In genomic region chr15:88839961-88840360, GRCh38 we compare ENCODE assay signal across 32 cellular contexts. TPM values are rescaled to one million over a fixed set of nuclear protein-coding genes. Genes with fewer than 3 reads are reported as not detected.
DNase-seq lines count a peak whose midpoint lies in the region; ATAC-seq, FAIRE-seq and TF ChIP-seq lines count a peak whose summit lies in the region.
"Had no signal": no experiment of that assay in that cellular context is flagged by ENCODE, and none has a peak within 500 bp of the region (broad histone marks: within the 10 kb centered on the region; RNA-seq: fewer than 3 reads in every experiment).

No MANE protein-coding gene starts in this region.

- H2AK5ac ChIP-seq in IMR-90 (ENCODE audit: low read depth, low read length), result no peak overlapping the region
- H2AK5ac ChIP-seq in neuronal stem cell (ENCODE audit: low read depth, low read length), result no peak overlapping the region

- H4K20me1 ChIP-seq in IMR-90 (ENCODE audit: insufficient read depth, low read length), result no peaks in the 10 kb centered on the region
- H4K20me1 ChIP-seq in K562 (replicated peaks; ENCODE audit: control insufficient read depth, insufficient read depth, low read length), result no peaks in the 10 kb centered on the region; the same call in 1 of the 2 replicates
- H4K20me1 ChIP-seq: BLaER1 had no signal

- no peak overlapping the region for H4K91ac ChIP-seq in IMR-90 (ENCODE audit: insufficient read depth, low read depth, low read length)
- H4K91ac ChIP-seq in neuronal stem cell (ENCODE audit: low read depth, low read length, poor library complexity), result peak overlapping the region; percentile 22

- H3K56ac ChIP-seq in IMR-90 (ENCODE audit: extremely low read depth, insufficient read depth, low read length), result no peak overlapping the region

- H3K4me1 ChIP-seq in IMR-90 (ENCODE audit: control insufficient read depth, insufficient read depth, low read length) (no peaks in the 10 kb centered on the region), K562 (replicated peaks in 1 of 2; ENCODE audit: control insufficient read depth in 2 of 2, insufficient read depth in 2 of 2, low read length in 2 of 2) (peaks cover 0 to 16% of the 10 kb centered on the region in 2 experiments; a peak in 3 of 5 replicates), neuronal stem cell (ENCODE audit: control insufficient read depth in 2 of 2, insufficient read depth in 1 of 2, low read depth in 1 of 2, low read length in 2 of 2) (no peaks in the 10 kb centered on the region)
- H3K4me1 ChIP-seq: BE2C had no signal

- H2AFZ ChIP-seq in IMR-90 (replicated peaks; ENCODE audit: low read length, poor library complexity), result peak overlapping the region; percentile 72
- no peak overlapping the region for H2AFZ ChIP-seq in K562 (ENCODE audit: low read depth, low read length)
- H2AFZ ChIP-seq in neuronal stem cell (ENCODE audit: low read length), result no peak overlapping the region

- no peak for TF ChIP-seq POLR2A in IMR-90 (IDR thresholded peaks at IDR 0.05; ENCODE audit: low read depth, low read length)
- TF ChIP-seq POLR2A in K562 (conservative IDR thresholded peaks at IDR 0.05), result no peak

- in situ Hi-C loops in IMR-90 (cut with MboI; ENCODE audit: low sequenced_read_pairs), result loop anchor here (25.0 kb wide), 2 partner anchors 178 to 353 kb away; no protein-coding TSS in a partner anchor
- in situ Hi-C loops in K562 (cut with MboI), result no loop called here

- H3K4me3 ChIP-seq in IMR-90 (ENCODE audit: insufficient read depth, low read depth, low read length) (no peak overlapping the region), K562 (no peak overlapping the region), neuronal stem cell (ENCODE audit: low read length in 2 of 2) (no peak overlapping the region)
- H3K4me3 ChIP-seq: BLaER1, GM12878 had no signal

- peak overlapping the region; percentile 92 for H2BK12ac ChIP-seq in neuronal stem cell (ENCODE audit: low read length)

- intact Hi-C loops in IMR-90 (cut with micrococcal nuclease), result no loop called here
- intact Hi-C loops in K562 (cut with micrococcal nuclease), result loop anchor here (5.0 kb wide), 1 partner anchor 32 kb away; no protein-coding TSS in a partner anchor

- H3K4ac ChIP-seq in IMR-90 (ENCODE audit: low read depth, low read length) (no peak overlapping the region), neuronal stem cell (ENCODE audit: low read length) (no peak overlapping the region)

- dilution Hi-C loops in IMR-90 (cut with HindIII; ENCODE audit: low sequenced_read_pairs, unreplicated experiment), result no loop called here

- H2BK5ac ChIP-seq in IMR-90 (ENCODE audit: low read depth, low read length, poor library complexity, severe bottlenecking) (no peak overlapping the region), neuronal stem cell (ENCODE audit: low read length) (peak overlapping the region; percentile 62)

- no peak overlapping the region for H4K5ac ChIP-seq in IMR-90 (ENCODE audit: low read depth, low read length)

- H3K23ac ChIP-seq in IMR-90 (ENCODE audit: low read depth, low read length) (no peak overlapping the region), neuronal stem cell (ENCODE audit: low read depth, low read length, poor library complexity) (peak overlapping the region; percentile 75)

- POLR2A ChIA-PET in IMR-90 (lab: Charles Lee; ENCODE audit: unreplicated experiment), result interaction anchor here (0.7 kb wide), 1 partner anchor 18 kb away, joined by 3 read pairs; no protein-coding TSS in a partner anchor
- POLR2A ChIA-PET in K562 (lab: Yijun Ruan, JAX), result no interaction called here

- no peak for FAIRE-seq in K562 (lab: Jason Lieb, UNC)
- FAIRE-seq in urothelium cell line (lab: Jason Lieb, UNC), result peak; percentile 61
- FAIRE-seq: A204.1, GM12878, GM12892, GM18507 had no signal

- H2BK20ac ChIP-seq in IMR-90 (ENCODE audit: low read depth, low read length), result no peak overlapping the region

- H2AK9ac ChIP-seq in IMR-90 (replicated peaks; ENCODE audit: low read depth, low read length, poor library complexity), result no peak overlapping the region

- TF ChIP-seq EP300 in K562 (IDR thresholded peaks at IDR 0.05; ENCODE audit: low read length), result no peak

- ATAC-seq in IMR-90 (ENCODE audit: low read depth) (no peak), K562 (peak; percentile 17; the same call in 1 of the 3 replicates), HG03196 (IDR thresholded peaks at IDR 0.05; ENCODE audit: unreplicated experiment) (no peak), HG02870 (IDR thresholded peaks at IDR 0.05; ENCODE audit: unreplicated experiment) (no peak)
- ATAC-seq: GM12878 had no signal

- H3K36me3 ChIP-seq in IMR-90 (ENCODE audit: control insufficient read depth, insufficient read depth, low read length), result no peaks in the 10 kb centered on the region
- no peaks in the 10 kb centered on the region for H3K36me3 ChIP-seq in K562 (ENCODE audit: control insufficient read depth, insufficient read depth, low read length)
- no peaks in the 10 kb centered on the region for H3K36me3 ChIP-seq in neuronal stem cell (replicated peaks in 1 of 2; ENCODE audit: control insufficient read depth in 2 of 2, insufficient read depth in 2 of 2, low read length in 2 of 2)
- H3K36me3 ChIP-seq: BE2C, BLaER1 had no signal

- no peak overlapping the region for H3K4me2 ChIP-seq in IMR-90 (ENCODE audit: low read depth, low read length)
- H3K4me2 ChIP-seq in K562 (ENCODE audit: insufficient read depth, low read length), result no peak overlapping the region
- H3K4me2 ChIP-seq in neuronal stem cell (ENCODE audit: insufficient read depth, low read length, poor library complexity, severe bottlenecking), result no peak overlapping the region
- H3K4me2 ChIP-seq: BLaER1 had no signal

- peaks cover 2% of the 10 kb centered on the region for H3K27me3 ChIP-seq in IMR-90 (ENCODE audit: control insufficient read depth, insufficient read depth, low read length)
- peaks cover 17 to 37% of the 10 kb centered on the region in 2 experiments; a peak in 4 of 5 replicates for H3K27me3 ChIP-seq in K562 (ENCODE audit: control insufficient read depth in 2 of 2, insufficient read depth in 2 of 2, low read length in 2 of 2)
- peaks cover 0 to 13% (median 0%) of the 10 kb centered on the region in 3 experiments for H3K27me3 ChIP-seq in neuronal stem cell (ENCODE audit: control insufficient read depth in 3 of 3, insufficient read depth in 3 of 3, low read depth in 1 of 3, low read length in 3 of 3)
- H3K27me3 ChIP-seq: BE2C, BLaER1 had no signal

- no peaks in the 10 kb centered on the region for H3K9me1 ChIP-seq in IMR-90 (ENCODE audit: insufficient read depth, low read length)
- no peaks in the 10 kb centered on the region for H3K9me1 ChIP-seq in K562 (ENCODE audit: control insufficient read depth, insufficient read depth, low read length)

- TF ChIP-seq RAD21 in IMR-90 (IDR thresholded peaks at IDR 0.05; ENCODE audit: low read length), result no peak
- no peak for TF ChIP-seq RAD21 in K562 (CRISPR knock-in tag; conservative IDR thresholded peaks at IDR 0.05 in 1 of 2, IDR thresholded peaks at IDR 0.05 in 1 of 2)

- H3K79me2 ChIP-seq in K562 (ENCODE audit: control insufficient read depth, insufficient read depth, low read length), result no peaks in the 10 kb centered on the region

- DNase-seq in IMR-90 (no peak), K562 (ENCODE audit: extremely low read depth in 1 of 4, low spot score in 3 of 4) (no peak), neuronal stem cell (ENCODE audit: low spot score) (no peak), urothelium cell line (ENCODE audit: low spot score) (no peak), islet precursor cell (no peak), cerebellum (ENCODE audit: low spot score) (no peak)
- DNase-seq: 8988T; ACHN; BE2C; C1 segment of cervical spinal cord; CD4-positive, alpha-beta memory T cell; CD4-positive, CD25-positive, alpha-beta regulatory T cell; CD8-positive, alpha-beta memory T cell; COR-L47; DMS 273 treated with DMSO at 0.1 percent for 48 hours; DMS153; DMS53; DMS79; DND-41; EL; GDM1 had no signal

- no peak overlapping the region for H2BK120ac ChIP-seq in IMR-90 (ENCODE audit: low read depth, low read length)
- H2BK120ac ChIP-seq in neuronal stem cell (ENCODE audit: low read depth, low read length), result no peak overlapping the region

- H3K14ac ChIP-seq in IMR-90 (replicated peaks; ENCODE audit: low read depth, low read length), result no peak overlapping the region
- peak overlapping the region; percentile 95 for H3K14ac ChIP-seq in neuronal stem cell (ENCODE audit: low read length)

- H3K18ac ChIP-seq in IMR-90 (ENCODE audit: low read depth, low read length) (no peak overlapping the region), neuronal stem cell (ENCODE audit: low read length) (peak overlapping the region; percentile 52)

- H3K9ac ChIP-seq in IMR-90 (ENCODE audit: low read depth, low read length) (no peak overlapping the region), K562 (ENCODE audit: insufficient read depth in 1 of 2, low read depth in 2 of 2, low read length in 2 of 2) (no peak overlapping the region), neuronal stem cell (ENCODE audit: low read depth, low read length, poor library complexity) (peak overlapping the region; percentile 61)
- H3K9ac ChIP-seq: BLaER1 had no signal

- WGBS in IMR-90 (ENCODE audit: extremely low coverage in 2 of 2, insufficient read length in 1 of 2), 2 experiments, result 84% methylated on average over 5 of the region's 16 CpGs; no CpG with 5 or more reads in 1 of the 2 experiments
- 16% methylated on average over 16 of the region's 16 CpGs for WGBS in K562 (ENCODE audit: insufficient coverage, low coverage, missing lambda C conversion rate)
- no CpG with 5 or more reads among the region's 16 CpGs for WGBS in neuronal stem cell (ENCODE audit: extremely low coverage in 2 of 2, insufficient read length in 2 of 2, insufficient replicate concordance in 1 of 2), 2 donors

- H4K8ac ChIP-seq in IMR-90 (ENCODE audit: low read depth in 2 of 2, low read length in 2 of 2) (no peak overlapping the region), neuronal stem cell (ENCODE audit: low read depth, low read length) (no peak overlapping the region)

- no peak overlapping the region for H3K27ac ChIP-seq in IMR-90 (ENCODE audit: insufficient read depth, low read length)
- no peak overlapping the region for H3K27ac ChIP-seq in K562 (ENCODE audit: extremely low read depth, low read depth, low read length)
- H3K27ac ChIP-seq in neuronal stem cell (replicated peaks; ENCODE audit: low read length), result no peak overlapping the region
- H3K27ac ChIP-seq: BLaER1 had no signal

- H3K9me3 ChIP-seq in IMR-90 (ENCODE audit: control insufficient read depth, insufficient read depth, low read length) (no peaks in the 10 kb centered on the region), K562 (replicated peaks; ENCODE audit: control insufficient read depth, insufficient read depth, low read depth, low read length) (no peaks in the 10 kb centered on the region), neuronal stem cell (replicated peaks in 1 of 2; ENCODE audit: control insufficient read depth in 2 of 2, insufficient read depth in 1 of 2, low read depth in 1 of 2, low read length in 2 of 2) (no peaks in the 10 kb centered on the region)
- H3K9me3 ChIP-seq: BE2C, BLaER1 had no signal

- TF ChIP-seq CTCF in IMR-90 (conservative IDR thresholded peaks at IDR 0.05; ENCODE audit: low read depth, low read length) (no peak), K562 (IDR thresholded peaks at IDR 0.05 in 2 of 3, conservative IDR thresholded peaks at IDR 0.05 in 1 of 3; ENCODE audit: insufficient read depth in 2 of 3, low read depth in 1 of 3, low read length in 3 of 3) (no peak)

- H3K79me1 ChIP-seq in IMR-90 (ENCODE audit: low read depth in 1 of 2, low read length in 2 of 2), result no peaks in the 10 kb centered on the region
- no peaks in the 10 kb centered on the region for H3K79me1 ChIP-seq in neuronal stem cell (ENCODE audit: low read depth, low read length)

- no peak overlapping the region for H2BK15ac ChIP-seq in IMR-90 (ENCODE audit: low read depth, low read length)
- H2BK15ac ChIP-seq in neuronal stem cell (ENCODE audit: low read length), result no peak overlapping the region

- CTCF ChIA-PET in IMR-90 (lab: Yijun Ruan, JAX), result interaction anchor here (0.6 kb wide), 1 partner anchor 117 kb away, joined by 4 read pairs; no protein-coding TSS in a partner anchor
- CTCF ChIA-PET in K562 (lab: Yijun Ruan, JAX; ENCODE audit: low intra/inter-chr PET ratio), result interaction anchor here (0.7 kb wide), 1 partner anchor 25 kb away, joined by 3 read pairs; no protein-coding TSS in a partner anchor

- no TSS peak for BruUV-seq in IMR-90 (replicated peaks; lab: Mats Ljungman, UMichigan)
- no TSS peak for BruUV-seq in K562 (replicated peaks; lab: Mats Ljungman, UMichigan)

RNA-seq across cellular contexts. Expression of gene ACAN, which starts 36.7 kb away (rescaled TPM):
- total RNA-seq in IMR-90 (2012; rRNA removed) (0.54 and 0.56 TPM in 2 replicates), K562 (2014; rRNA removed) (not detected in 2 replicates), K562 (2014; rRNA removed; fragmentation: Illumina TruSeq; extraction: Trizol) (not detected in 2 replicates), K562 (2015; rRNA removed; fragmentation: Illumina TruSeq; extraction: Trizol) (not detected in 2 replicates), K562 (2021) (not detected in 2 replicates), cerebellum (0.45 TPM)
- polyA plus RNA-seq in IMR-90 (2012; rRNA removed) (0.96 and 1.2 TPM in 2 replicates), K562 (2011; rRNA removed) (not detected in 2 replicates), K562 (2014; fragmentation: Illumina TruSeq; extraction: Trizol) (not detected in 2 replicates), K562 (2014; fragmentation: Nextera tagmentation; extraction: Ambion mirVana) (not detected), K562 (2014; rRNA removed) (not detected in 2 replicates)
- 1.1 and 1.3 TPM in 2 replicates for polyA plus RNA-seq in IMR-90 (2012; cell fraction: cytosol; rRNA removed)
- polyA plus RNA-seq in IMR-90 (2012; cell fraction: nucleus; rRNA removed; ENCODE audit: low replicate concordance), result 0.85 and 1.8 TPM in 2 replicates
- total RNA-seq in K562 (2011; cell fraction: chromatin; rRNA removed; ENCODE audit: low replicate concordance), result not detected in 2 replicates
- not detected in 2 replicates for total RNA-seq in K562 (2011; cell fraction: nucleolus; rRNA removed)
- total RNA-seq in K562 (2011; cell fraction: nucleoplasm; rRNA removed), result not detected in 2 replicates
- polyA plus RNA-seq in K562 (2011; cell fraction: cytosol; rRNA removed), result not detected in 2 replicates
- not detected in 2 replicates for polyA plus RNA-seq in K562 (2011; cell fraction: nucleus; rRNA removed)
- polyA plus RNA-seq in K562 (2012), result not detected in 2 replicates
- not detected in 2 replicates for polyA minus RNA-seq in K562 (2011; rRNA and poly(A)+ RNA removed)
- polyA minus RNA-seq in K562 (2011; cell fraction: cytosol; rRNA and poly(A)+ RNA removed), result not detected in 2 replicates
- polyA minus RNA-seq in K562 (2011; cell fraction: nucleus; rRNA and poly(A)+ RNA removed), result not detected in 2 replicates
- polyA plus RNA-seq in neuronal stem cell (2013, experiment 1 of 2), result 1.7 TPM
- polyA plus RNA-seq in neuronal stem cell (2013, experiment 2 of 2), result 1.7 TPM
- total RNA-seq: A673; CD4-positive, alpha-beta memory T cell; CD4-positive, CD25-positive, alpha-beta regulatory T cell; CD8-positive, alpha-beta memory T cell; Daoy; G401; GM12878 had no signal
- polyA plus RNA-seq: CD14-positive monocyte; CD8-positive, alpha-beta memory T cell; GM12878 had no signal

RNA-seq across cellular contexts. Expression of gene HAPLN3, which starts 55.4 kb away (rescaled TPM):
- total RNA-seq in IMR-90 (2012; rRNA removed) (4.4 and 5.9 TPM in 2 replicates), K562 (2014; rRNA removed) (1.9 and 2.1 TPM in 2 replicates), K562 (2014; rRNA removed; fragmentation: Illumina TruSeq; extraction: Trizol) (0.35 and 0.36 TPM in 2 replicates), K562 (2015; rRNA removed; fragmentation: Illumina TruSeq; extraction: Trizol) (0.65 and 1.0 TPM in 2 replicates), K562 (2021) (1.9 and 2.4 TPM in 2 replicates), cerebellum (9.6 TPM)
- polyA plus RNA-seq in IMR-90 (2012; rRNA removed) (28.6 and 30.8 TPM in 2 replicates), K562 (2011; rRNA removed) (0.71 and 2.1 TPM in 2 replicates), K562 (2014; fragmentation: Illumina TruSeq; extraction: Trizol) (0.59 and 1.00 TPM in 2 replicates), K562 (2014; fragmentation: Nextera tagmentation; extraction: Ambion mirVana) (under 1 TPM; 0.04 to 0.06 TPM), K562 (2014; rRNA removed) (2.0 and 3.4 TPM in 2 replicates)
- 22.4 and 24.0 TPM in 2 replicates for polyA plus RNA-seq in IMR-90 (2012; cell fraction: cytosol; rRNA removed)
- polyA plus RNA-seq in IMR-90 (2012; cell fraction: nucleus; rRNA removed; ENCODE audit: low replicate concordance), result 247 and 404 TPM in 2 replicates
- total RNA-seq in K562 (2011; cell fraction: chromatin; rRNA removed; ENCODE audit: low replicate concordance), result 5.6 and 9.6 TPM in 2 replicates
- total RNA-seq in K562 (2011; cell fraction: nucleolus; rRNA removed), result 6.2 and 6.8 TPM in 2 replicates
- 4.9 and 5.9 TPM in 2 replicates for total RNA-seq in K562 (2011; cell fraction: nucleoplasm; rRNA removed)
- 1.4 and 2.3 TPM in 2 replicates for polyA plus RNA-seq in K562 (2011; cell fraction: cytosol; rRNA removed)
- 9.4 and 14.2 TPM in 2 replicates for polyA plus RNA-seq in K562 (2011; cell fraction: nucleus; rRNA removed)
- polyA plus RNA-seq in K562 (2012), result 1.6 and 4.0 TPM in 2 replicates
- polyA minus RNA-seq in K562 (2011; rRNA and poly(A)+ RNA removed), result 0.77 and 0.99 TPM in 2 replicates
- polyA minus RNA-seq in K562 (2011; cell fraction: cytosol; rRNA and poly(A)+ RNA removed), result 2.5 TPM in 1 of 2 replicates, not detected in the other
- 1.1 and 1.8 TPM in 2 replicates for polyA minus RNA-seq in K562 (2011; cell fraction: nucleus; rRNA and poly(A)+ RNA removed)
- polyA plus RNA-seq in neuronal stem cell (2013, experiment 1 of 2), result 14.9 TPM
- polyA plus RNA-seq in neuronal stem cell (2013, experiment 2 of 2), result 14.3 TPM
